In the genomic region with DNA sequence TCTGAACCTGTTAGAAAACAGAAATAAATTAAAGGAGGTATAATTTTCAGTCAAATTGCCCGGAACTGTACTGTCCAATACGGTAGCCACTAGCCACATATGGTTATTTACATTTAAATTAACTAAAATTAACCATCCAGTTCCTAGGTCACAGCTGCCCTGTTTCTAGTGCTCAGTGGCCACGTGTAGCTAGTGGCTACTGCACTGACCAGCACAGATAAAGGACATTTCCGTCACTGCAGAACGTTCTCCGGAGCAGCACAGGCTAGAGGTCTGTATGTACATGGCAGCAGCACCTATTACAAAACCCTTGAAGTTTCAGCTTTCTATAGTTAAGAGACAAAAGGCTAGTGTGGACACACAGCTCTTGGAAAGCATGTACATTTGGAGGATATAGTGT, we compare ENCODE assay signal across 1 cellular context.
A peak's percentile ranks its signal among the peaks of the same experiment; 100 is the strongest.
TF ChIP-seq lines count a peak whose summit lies in the region.

No MANE protein-coding gene starts in this region.

TF ChIP-seq in K562, 482 proteins besides CTCF, POLR2A, EP300 and RAD21 (continued from another document and continues in another):
- TF ChIP-seq, protein P1, sequence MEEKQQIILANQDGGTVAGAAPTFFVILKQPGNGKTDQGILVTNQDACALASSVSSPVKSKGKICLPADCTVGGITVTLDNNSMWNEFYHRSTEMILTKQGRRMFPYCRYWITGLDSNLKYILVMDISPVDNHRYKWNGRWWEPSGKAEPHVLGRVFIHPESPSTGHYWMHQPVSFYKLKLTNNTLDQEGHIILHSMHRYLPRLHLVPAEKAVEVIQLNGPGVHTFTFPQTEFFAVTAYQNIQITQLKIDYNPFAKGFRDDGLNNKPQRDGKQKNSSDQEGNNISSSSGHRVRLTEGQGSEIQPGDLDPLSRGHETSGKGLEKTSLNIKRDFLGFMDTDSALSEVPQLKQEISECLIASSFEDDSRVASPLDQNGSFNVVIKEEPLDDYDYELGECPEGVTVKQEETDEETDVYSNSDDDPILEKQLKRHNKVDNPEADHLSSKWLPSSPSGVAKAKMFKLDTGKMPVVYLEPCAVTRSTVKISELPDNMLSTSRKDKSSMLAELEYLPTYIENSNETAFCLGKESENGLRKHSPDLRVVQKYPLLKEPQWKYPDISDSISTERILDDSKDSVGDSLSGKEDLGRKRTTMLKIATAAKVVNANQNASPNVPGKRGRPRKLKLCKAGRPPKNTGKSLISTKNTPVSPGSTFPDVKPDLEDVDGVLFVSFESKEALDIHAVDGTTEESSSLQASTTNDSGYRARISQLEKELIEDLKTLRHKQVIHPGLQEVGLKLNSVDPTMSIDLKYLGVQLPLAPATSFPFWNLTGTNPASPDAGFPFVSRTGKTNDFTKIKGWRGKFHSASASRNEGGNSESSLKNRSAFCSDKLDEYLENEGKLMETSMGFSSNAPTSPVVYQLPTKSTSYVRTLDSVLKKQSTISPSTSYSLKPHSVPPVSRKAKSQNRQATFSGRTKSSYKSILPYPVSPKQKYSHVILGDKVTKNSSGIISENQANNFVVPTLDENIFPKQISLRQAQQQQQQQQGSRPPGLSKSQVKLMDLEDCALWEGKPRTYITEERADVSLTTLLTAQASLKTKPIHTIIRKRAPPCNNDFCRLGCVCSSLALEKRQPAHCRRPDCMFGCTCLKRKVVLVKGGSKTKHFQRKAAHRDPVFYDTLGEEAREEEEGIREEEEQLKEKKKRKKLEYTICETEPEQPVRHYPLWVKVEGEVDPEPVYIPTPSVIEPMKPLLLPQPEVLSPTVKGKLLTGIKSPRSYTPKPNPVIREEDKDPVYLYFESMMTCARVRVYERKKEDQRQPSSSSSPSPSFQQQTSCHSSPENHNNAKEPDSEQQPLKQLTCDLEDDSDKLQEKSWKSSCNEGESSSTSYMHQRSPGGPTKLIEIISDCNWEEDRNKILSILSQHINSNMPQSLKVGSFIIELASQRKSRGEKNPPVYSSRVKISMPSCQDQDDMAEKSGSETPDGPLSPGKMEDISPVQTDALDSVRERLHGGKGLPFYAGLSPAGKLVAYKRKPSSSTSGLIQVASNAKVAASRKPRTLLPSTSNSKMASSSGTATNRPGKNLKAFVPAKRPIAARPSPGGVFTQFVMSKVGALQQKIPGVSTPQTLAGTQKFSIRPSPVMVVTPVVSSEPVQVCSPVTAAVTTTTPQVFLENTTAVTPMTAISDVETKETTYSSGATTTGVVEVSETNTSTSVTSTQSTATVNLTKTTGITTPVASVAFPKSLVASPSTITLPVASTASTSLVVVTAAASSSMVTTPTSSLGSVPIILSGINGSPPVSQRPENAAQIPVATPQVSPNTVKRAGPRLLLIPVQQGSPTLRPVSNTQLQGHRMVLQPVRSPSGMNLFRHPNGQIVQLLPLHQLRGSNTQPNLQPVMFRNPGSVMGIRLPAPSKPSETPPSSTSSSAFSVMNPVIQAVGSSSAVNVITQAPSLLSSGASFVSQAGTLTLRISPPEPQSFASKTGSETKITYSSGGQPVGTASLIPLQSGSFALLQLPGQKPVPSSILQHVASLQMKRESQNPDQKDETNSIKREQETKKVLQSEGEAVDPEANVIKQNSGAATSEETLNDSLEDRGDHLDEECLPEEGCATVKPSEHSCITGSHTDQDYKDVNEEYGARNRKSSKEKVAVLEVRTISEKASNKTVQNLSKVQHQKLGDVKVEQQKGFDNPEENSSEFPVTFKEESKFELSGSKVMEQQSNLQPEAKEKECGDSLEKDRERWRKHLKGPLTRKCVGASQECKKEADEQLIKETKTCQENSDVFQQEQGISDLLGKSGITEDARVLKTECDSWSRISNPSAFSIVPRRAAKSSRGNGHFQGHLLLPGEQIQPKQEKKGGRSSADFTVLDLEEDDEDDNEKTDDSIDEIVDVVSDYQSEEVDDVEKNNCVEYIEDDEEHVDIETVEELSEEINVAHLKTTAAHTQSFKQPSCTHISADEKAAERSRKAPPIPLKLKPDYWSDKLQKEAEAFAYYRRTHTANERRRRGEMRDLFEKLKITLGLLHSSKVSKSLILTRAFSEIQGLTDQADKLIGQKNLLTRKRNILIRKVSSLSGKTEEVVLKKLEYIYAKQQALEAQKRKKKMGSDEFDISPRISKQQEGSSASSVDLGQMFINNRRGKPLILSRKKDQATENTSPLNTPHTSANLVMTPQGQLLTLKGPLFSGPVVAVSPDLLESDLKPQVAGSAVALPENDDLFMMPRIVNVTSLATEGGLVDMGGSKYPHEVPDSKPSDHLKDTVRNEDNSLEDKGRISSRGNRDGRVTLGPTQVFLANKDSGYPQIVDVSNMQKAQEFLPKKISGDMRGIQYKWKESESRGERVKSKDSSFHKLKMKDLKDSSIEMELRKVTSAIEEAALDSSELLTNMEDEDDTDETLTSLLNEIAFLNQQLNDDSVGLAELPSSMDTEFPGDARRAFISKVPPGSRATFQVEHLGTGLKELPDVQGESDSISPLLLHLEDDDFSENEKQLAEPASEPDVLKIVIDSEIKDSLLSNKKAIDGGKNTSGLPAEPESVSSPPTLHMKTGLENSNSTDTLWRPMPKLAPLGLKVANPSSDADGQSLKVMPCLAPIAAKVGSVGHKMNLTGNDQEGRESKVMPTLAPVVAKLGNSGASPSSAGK (IDR thresholded peaks at IDR 0.05): peak; percentile 57; the same call in 1 of the 2 replicates
- TF ChIP-seq ZNF79 (CRISPR knock-in tag; IDR thresholded peaks at IDR 0.05; ENCODE audit: low read depth) (no peak), L3MBTL2 (IDR thresholded peaks at IDR 0.05) (peak; percentile 36; the same call in 1 of the 2 replicates), STAT5B (CRISPR knock-in tag; IDR thresholded peaks at IDR 0.05) (no peak), CCAR2 (IDR thresholded peaks at IDR 0.05; ENCODE audit: low read depth, low read length) (no peak), CREM (IDR thresholded peaks at IDR 0.05; ENCODE audit: low read depth) (peak; percentile 49), MYC (IDR thresholded peaks at IDR 0.05; ENCODE audit: low read depth, low read length) (peak; percentile 76; the same call in 1 of the 2 replicates), MYC (CRISPR knock-in tag; IDR thresholded peaks at IDR 0.05; ENCODE audit: borderline replicate concordance, low read depth) (no peak), PRMT5 (CRISPR knock-in tag; IDR thresholded peaks at IDR 0.05) (no peak), MCM7 (IDR thresholded peaks at IDR 0.05) (no peak), SREBF2 (CRISPR knock-in tag; IDR thresholded peaks at IDR 0.05) (no peak), SNRNP70 (optimal IDR thresholded peaks at IDR 0.05; ENCODE audit: low read depth, low read length) (no peak), JUN (IDR thresholded peaks at IDR 0.05; ENCODE audit: borderline replicate concordance, low read depth, low read length) (peak; percentile 42; the same call in 1 of the 2 replicates), JUN (CRISPR knock-in tag; IDR thresholded peaks at IDR 0.05; ENCODE audit: borderline replicate concordance) (no peak), CBX2 (IDR thresholded peaks at IDR 0.05; ENCODE audit: insufficient read depth, low read length, poor library complexity, severe bottlenecking) (no peak), LARP7 (IDR thresholded peaks at IDR 0.05) (no peak), HDAC1 (IDR thresholded peaks at IDR 0.05) (peak in 1 of 2 experiments; percentile 76; a peak in 2 of 4 replicates), SIN3A (IDR thresholded peaks at IDR 0.05; ENCODE audit: borderline replicate concordance in 2 of 2, control insufficient read depth in 1 of 2, low read depth in 2 of 2, low read length in 2 of 2) (peak in 1 of 2 experiments; percentile 56; a peak in 1 of 4 replicates), HLTF (IDR thresholded peaks at IDR 0.05) (no peak), CBX1 (IDR thresholded peaks at IDR 0.05; ENCODE audit: low read depth) (no peak), CBFA2T2 (conservative IDR thresholded peaks at IDR 0.05) (peak; percentile 50), TCF3 (CRISPR knock-in tag; IDR thresholded peaks at IDR 0.05) (peak; percentile 37; the same call in 1 of the 2 replicates), MTA3 (IDR thresholded peaks at IDR 0.05; ENCODE audit: borderline replicate concordance) (no peak), RB1 (IDR thresholded peaks at IDR 0.05; ENCODE audit: low read depth) (no peak), ZBTB1 (CRISPR knock-in tag; IDR thresholded peaks at IDR 0.05; ENCODE audit: borderline replicate concordance, low read depth) (no peak), DMBX1 (CRISPR knock-in tag; IDR thresholded peaks at IDR 0.05; ENCODE audit: borderline replicate concordance) (peak; percentile 56; the same call in 1 of the 2 replicates), DACH1 (IDR thresholded peaks at IDR 0.05; ENCODE audit: partially characterized antibody) (no peak), ZNF717 (CRISPR knock-in tag; IDR thresholded peaks at IDR 0.05) (no peak)
- TF ChIP-seq, protein P2, sequence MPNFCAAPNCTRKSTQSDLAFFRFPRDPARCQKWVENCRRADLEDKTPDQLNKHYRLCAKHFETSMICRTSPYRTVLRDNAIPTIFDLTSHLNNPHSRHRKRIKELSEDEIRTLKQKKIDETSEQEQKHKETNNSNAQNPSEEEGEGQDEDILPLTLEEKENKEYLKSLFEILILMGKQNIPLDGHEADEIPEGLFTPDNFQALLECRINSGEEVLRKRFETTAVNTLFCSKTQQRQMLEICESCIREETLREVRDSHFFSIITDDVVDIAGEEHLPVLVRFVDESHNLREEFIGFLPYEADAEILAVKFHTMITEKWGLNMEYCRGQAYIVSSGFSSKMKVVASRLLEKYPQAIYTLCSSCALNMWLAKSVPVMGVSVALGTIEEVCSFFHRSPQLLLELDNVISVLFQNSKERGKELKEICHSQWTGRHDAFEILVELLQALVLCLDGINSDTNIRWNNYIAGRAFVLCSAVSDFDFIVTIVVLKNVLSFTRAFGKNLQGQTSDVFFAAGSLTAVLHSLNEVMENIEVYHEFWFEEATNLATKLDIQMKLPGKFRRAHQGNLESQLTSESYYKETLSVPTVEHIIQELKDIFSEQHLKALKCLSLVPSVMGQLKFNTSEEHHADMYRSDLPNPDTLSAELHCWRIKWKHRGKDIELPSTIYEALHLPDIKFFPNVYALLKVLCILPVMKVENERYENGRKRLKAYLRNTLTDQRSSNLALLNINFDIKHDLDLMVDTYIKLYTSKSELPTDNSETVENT (CRISPR knock-in tag; IDR thresholded peaks at IDR 0.05): no peak
- TF ChIP-seq, protein P3, sequence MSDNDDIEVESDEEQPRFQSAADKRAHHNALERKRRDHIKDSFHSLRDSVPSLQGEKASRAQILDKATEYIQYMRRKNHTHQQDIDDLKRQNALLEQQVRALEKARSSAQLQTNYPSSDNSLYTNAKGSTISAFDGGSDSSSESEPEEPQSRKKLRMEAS (CRISPR knock-in tag; IDR thresholded peaks at IDR 0.05): peak; percentile 33; the same call in 1 of the 2 replicates
- TF ChIP-seq, protein P4, sequence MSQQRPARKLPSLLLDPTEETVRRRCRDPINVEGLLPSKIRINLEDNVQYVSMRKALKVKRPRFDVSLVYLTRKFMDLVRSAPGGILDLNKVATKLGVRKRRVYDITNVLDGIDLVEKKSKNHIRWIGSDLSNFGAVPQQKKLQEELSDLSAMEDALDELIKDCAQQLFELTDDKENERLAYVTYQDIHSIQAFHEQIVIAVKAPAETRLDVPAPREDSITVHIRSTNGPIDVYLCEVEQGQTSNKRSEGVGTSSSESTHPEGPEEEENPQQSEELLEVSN (IDR thresholded peaks at IDR 0.05; ENCODE audit: borderline replicate concordance in 1 of 2, extremely low read depth in 1 of 2, insufficient read depth in 1 of 2, insufficient read length in 1 of 2, low read depth in 1 of 2, low read length in 1 of 2, poor library complexity in 1 of 2, severe bottlenecking in 1 of 2): peak in 1 of 2 experiments; percentile 39
- TF ChIP-seq, protein P5, sequence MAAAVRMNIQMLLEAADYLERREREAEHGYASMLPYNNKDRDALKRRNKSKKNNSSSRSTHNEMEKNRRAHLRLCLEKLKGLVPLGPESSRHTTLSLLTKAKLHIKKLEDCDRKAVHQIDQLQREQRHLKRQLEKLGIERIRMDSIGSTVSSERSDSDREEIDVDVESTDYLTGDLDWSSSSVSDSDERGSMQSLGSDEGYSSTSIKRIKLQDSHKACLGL (CRISPR knock-in tag; IDR thresholded peaks at IDR 0.05; ENCODE audit: borderline replicate concordance, poor library complexity, severe bottlenecking): peak; percentile 46
- TF ChIP-seq, protein P6, sequence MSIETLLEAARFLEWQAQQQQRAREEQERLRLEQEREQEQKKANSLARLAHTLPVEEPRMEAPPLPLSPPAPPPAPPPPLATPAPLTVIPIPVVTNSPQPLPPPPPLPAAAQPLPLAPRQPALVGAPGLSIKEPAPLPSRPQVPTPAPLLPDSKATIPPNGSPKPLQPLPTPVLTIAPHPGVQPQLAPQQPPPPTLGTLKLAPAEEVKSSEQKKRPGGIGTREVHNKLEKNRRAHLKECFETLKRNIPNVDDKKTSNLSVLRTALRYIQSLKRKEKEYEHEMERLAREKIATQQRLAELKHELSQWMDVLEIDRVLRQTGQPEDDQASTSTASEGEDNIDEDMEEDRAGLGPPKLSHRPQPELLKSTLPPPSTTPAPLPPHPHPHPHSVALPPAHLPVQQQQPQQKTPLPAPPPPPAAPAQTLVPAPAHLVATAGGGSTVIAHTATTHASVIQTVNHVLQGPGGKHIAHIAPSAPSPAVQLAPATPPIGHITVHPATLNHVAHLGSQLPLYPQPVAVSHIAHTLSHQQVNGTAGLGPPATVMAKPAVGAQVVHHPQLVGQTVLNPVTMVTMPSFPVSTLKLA (conservative IDR thresholded peaks at IDR 0.05): peak; percentile 93 to 96
- TF ChIP-seq, protein P7, sequence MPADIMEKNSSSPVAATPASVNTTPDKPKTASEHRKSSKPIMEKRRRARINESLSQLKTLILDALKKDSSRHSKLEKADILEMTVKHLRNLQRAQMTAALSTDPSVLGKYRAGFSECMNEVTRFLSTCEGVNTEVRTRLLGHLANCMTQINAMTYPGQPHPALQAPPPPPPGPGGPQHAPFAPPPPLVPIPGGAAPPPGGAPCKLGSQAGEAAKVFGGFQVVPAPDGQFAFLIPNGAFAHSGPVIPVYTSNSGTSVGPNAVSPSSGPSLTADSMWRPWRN (IDR thresholded peaks at IDR 0.05; ENCODE audit: low read depth): no peak
- TF ChIP-seq, protein P8, sequence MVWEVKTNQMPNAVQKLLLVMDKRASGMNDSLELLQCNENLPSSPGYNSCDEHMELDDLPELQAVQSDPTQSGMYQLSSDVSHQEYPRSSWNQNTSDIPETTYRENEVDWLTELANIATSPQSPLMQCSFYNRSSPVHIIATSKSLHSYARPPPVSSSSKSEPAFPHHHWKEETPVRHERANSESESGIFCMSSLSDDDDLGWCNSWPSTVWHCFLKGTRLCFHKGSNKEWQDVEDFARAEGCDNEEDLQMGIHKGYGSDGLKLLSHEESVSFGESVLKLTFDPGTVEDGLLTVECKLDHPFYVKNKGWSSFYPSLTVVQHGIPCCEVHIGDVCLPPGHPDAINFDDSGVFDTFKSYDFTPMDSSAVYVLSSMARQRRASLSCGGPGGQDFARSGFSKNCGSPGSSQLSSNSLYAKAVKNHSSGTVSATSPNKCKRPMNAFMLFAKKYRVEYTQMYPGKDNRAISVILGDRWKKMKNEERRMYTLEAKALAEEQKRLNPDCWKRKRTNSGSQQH (CRISPR knock-in tag; IDR thresholded peaks at IDR 0.05): no peak
- TF ChIP-seq, protein P9, sequence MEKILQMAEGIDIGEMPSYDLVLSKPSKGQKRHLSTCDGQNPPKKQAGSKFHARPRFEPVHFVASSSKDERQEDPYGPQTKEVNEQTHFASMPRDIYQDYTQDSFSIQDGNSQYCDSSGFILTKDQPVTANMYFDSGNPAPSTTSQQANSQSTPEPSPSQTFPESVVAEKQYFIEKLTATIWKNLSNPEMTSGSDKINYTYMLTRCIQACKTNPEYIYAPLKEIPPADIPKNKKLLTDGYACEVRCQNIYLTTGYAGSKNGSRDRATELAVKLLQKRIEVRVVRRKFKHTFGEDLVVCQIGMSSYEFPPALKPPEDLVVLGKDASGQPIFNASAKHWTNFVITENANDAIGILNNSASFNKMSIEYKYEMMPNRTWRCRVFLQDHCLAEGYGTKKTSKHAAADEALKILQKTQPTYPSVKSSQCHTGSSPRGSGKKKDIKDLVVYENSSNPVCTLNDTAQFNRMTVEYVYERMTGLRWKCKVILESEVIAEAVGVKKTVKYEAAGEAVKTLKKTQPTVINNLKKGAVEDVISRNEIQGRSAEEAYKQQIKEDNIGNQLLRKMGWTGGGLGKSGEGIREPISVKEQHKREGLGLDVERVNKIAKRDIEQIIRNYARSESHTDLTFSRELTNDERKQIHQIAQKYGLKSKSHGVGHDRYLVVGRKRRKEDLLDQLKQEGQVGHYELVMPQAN (IDR thresholded peaks at IDR 0.05; ENCODE audit: borderline replicate concordance): 0 out of 2 replicates have a peak, but pooled peaks have one; percentile 28
